In genomic region chr18:73528066-73528465, GRCh38 we compare ENCODE assay signal across 30 cellular contexts.
"Had no signal": no experiment of that assay in that cellular context is flagged by ENCODE, and none has a peak within 500 bp of the region (broad histone marks: within the 10 kb centered on the region; RNA-seq: fewer than 3 reads in every experiment).

No MANE protein-coding gene starts in this region.

- H3K36me3 ChIP-seq: adrenal gland, esophagus squamous epithelium, gastroesophageal sphincter had no signal

- H3K27me3 ChIP-seq: adrenal gland, body of pancreas, esophagus squamous epithelium, gastroesophageal sphincter had no signal

- H3K4me3 ChIP-seq: adrenal gland, body of pancreas, esophagus squamous epithelium, gastroesophageal sphincter had no signal

- H3K4me1 ChIP-seq: adrenal gland, body of pancreas, esophagus squamous epithelium, gastroesophageal sphincter had no signal

- DNase-seq: activated CD4-positive, alpha-beta memory T cell treated with anti-CD3 and anti-CD28 coated beads for 36 hours; activated CD4-positive, alpha-beta T cell treated with anti-CD3 and anti-CD28 coated beads for 36 hours; activated CD4-positive, alpha-beta T cell treated with anti-CD3 and anti-CD28 coated beads, Interleukin-2, amount 10 ng/mL, durations not matched to agents 24 days and 14 days; activated CD4-positive, CD25-positive, alpha-beta regulatory T cell; activated CD4-positive, CD25-positive, alpha-beta regulatory T cell treated with anti-CD3 and anti-CD28 coated beads, Interleukin-2, amount 50 U/mL, for 72 hours; activated CD8-positive, alpha-beta memory T cell treated with anti-CD3 and anti-CD28 coated beads, Interleukin-2, amount 10 ng/mL, durations not matched to agents 7 days and 5 days; activated CD8-positive, alpha-beta memory T cell treated with anti-CD3 and anti-CD28 coated beads, Interleukin-2, amount 50 U/mL, for 4 hours; activated CD8-positive, alpha-beta T cell treated with anti-CD3 and anti-CD28 coated beads, Interleukin-2, amount 10 ng/mL, durations not matched to agents 7 days and 5 days; activated effector memory CD4-positive, alpha-beta T cell treated with anti-CD3 and anti-CD28 coated beads, Interleukin-2, amount 50 U/mL, for 16 hours; activated naive CD4-positive, alpha-beta T cell treated with anti-CD3 and anti-CD28 coated beads for 36 hours; activated naive CD8-positive, alpha-beta T cell treated with anti-CD3 and anti-CD28 coated beads for 36 hours; activated naive CD8-positive, alpha-beta T cell treated with anti-CD3 and anti-CD28 coated beads, Interleukin-2, amount 50 U/mL, for 24 hours; activated T-cell treated with anti-CD3 and anti-CD28 coated beads, Interleukin-2, amount 50 U/mL, for 1 hour; activated T-cell treated with anti-CD3 and anti-CD28 coated beads, Interleukin-2, amount 50 U/mL, for 48 hours; adrenal gland; amygdala; aorta; body of pancreas; caudate nucleus; cortex of kidney; dermis blood vessel endothelial cell; effector CD4-positive, alpha-beta T cell; esophagus squamous epithelium; foreskin melanocyte; T-helper 2 cell had no signal

- ATAC-seq: activated CD4-positive, alpha-beta T cell treated with anti-CD3 and anti-CD28 coated beads for 36 hours; activated CD8-positive, alpha-beta memory T cell treated with anti-CD3 and anti-CD28 coated beads, Interleukin-2, amount 10 ng/mL, durations not matched to agents 7 days and 5 days; activated CD8-positive, alpha-beta T cell treated with anti-CD3 and anti-CD28 coated beads, Interleukin-2, amount 10 ng/mL, durations not matched to agents 7 days and 5 days; activated naive CD8-positive, alpha-beta T cell treated with anti-CD3 and anti-CD28 coated beads, Interleukin-2, amount 50 U/mL, for 24 hours; body of pancreas; gastroesophageal sphincter had no signal

- H3K27ac ChIP-seq: adrenal gland, body of pancreas, epithelial cell of prostate, esophagus squamous epithelium, gastroesophageal sphincter had no signal

- H3K9me3 ChIP-seq: adrenal gland, body of pancreas, gastroesophageal sphincter had no signal

- FAIRE-seq: colon, endometrium, endothelial cell of umbilical vein had no signal
